Comparison of ENCODE assay signal across 1 cellular context in genomic region chr3:12875857-12876451, GRCh38.
TF ChIP-seq lines count a peak whose summit lies in the region.

No MANE protein-coding gene starts in this region.

TF ChIP-seq in K562, 482 proteins besides CTCF, POLR2A, EP300 and RAD21 (continued from another document):
- TF ChIP-seq AFF1 (IDR thresholded peaks at IDR 0.05; ENCODE audit: low read depth in 1 of 2, partially characterized antibody in 2 of 2), result no peak
- TF ChIP-seq ZNF444 (CRISPR knock-in tag; IDR thresholded peaks at IDR 0.05), result no peak
- no peak for TF ChIP-seq HIVEP1 (CRISPR knock-in tag; IDR thresholded peaks at IDR 0.05)
- no peak for TF ChIP-seq JUNB (CRISPR knock-in tag; conservative IDR thresholded peaks at IDR 0.05)
- peak in 1 of 2 experiments; percentile 70; a peak in 2 of 4 replicates for TF ChIP-seq MLLT1 (IDR thresholded peaks at IDR 0.05)
- peak in 1 of 2 experiments; percentile 53; a peak in 2 of 4 replicates for TF ChIP-seq RCOR1 (IDR thresholded peaks at IDR 0.05; ENCODE audit: borderline replicate concordance in 1 of 2, low read depth in 2 of 2, low read length in 2 of 2)
- no peak for TF ChIP-seq ARID3B (CRISPR knock-in tag; IDR thresholded peaks at IDR 0.05; ENCODE audit: borderline replicate concordance)
- no peak for TF ChIP-seq ZNF79 (CRISPR knock-in tag; IDR thresholded peaks at IDR 0.05; ENCODE audit: low read depth)
- no peak for TF ChIP-seq TRIM24 (IDR thresholded peaks at IDR 0.05)
- TF ChIP-seq MAZ (CRISPR knock-in tag; conservative IDR thresholded peaks at IDR 0.05 in 1 of 2, IDR thresholded peaks at IDR 0.05 in 1 of 2), result peak in 1 of 2 experiments; percentile 78
- peak; percentile 32; the same call in 1 of the 2 replicates for TF ChIP-seq PHF8 (IDR thresholded peaks at IDR 0.05; ENCODE audit: borderline replicate concordance, low read length)
- TF ChIP-seq ATF7 (IDR thresholded peaks at IDR 0.05), result peak; percentile 41; the same call in 1 of the 2 replicates
- peak; percentile 61 to 63 for TF ChIP-seq NRF1 (conservative IDR thresholded peaks at IDR 0.05 in 1 of 2, IDR thresholded peaks at IDR 0.05 in 1 of 2)
- no peak for TF ChIP-seq THAP7 (CRISPR knock-in tag; IDR thresholded peaks at IDR 0.05)
- peak; percentile 49 for TF ChIP-seq CCNT2 (IDR thresholded peaks at IDR 0.05; ENCODE audit: borderline replicate concordance, extremely low read depth, insufficient read length, low read depth, low read length)
- TF ChIP-seq HBP1 (CRISPR knock-in tag; IDR thresholded peaks at IDR 0.05), result no peak
- TF ChIP-seq E2F1 (CRISPR knock-in tag; IDR thresholded peaks at IDR 0.05), result no peak
- TF ChIP-seq BCLAF1 (IDR thresholded peaks at IDR 0.05; ENCODE audit: borderline replicate concordance in 1 of 2, control insufficient read depth in 1 of 2, low read depth in 2 of 2, low read length in 1 of 2), result no peak
- TF ChIP-seq ZNF282 (CRISPR knock-in tag; IDR thresholded peaks at IDR 0.05), result no peak
- TF ChIP-seq NCOA2 (IDR thresholded peaks at IDR 0.05; ENCODE audit: partially characterized antibody in 2 of 2), result no peak
- peak; percentile 47; the same call in 1 of the 2 replicates for TF ChIP-seq CBFB (CRISPR knock-in tag; IDR thresholded peaks at IDR 0.05)
- TF ChIP-seq YBX1 (IDR thresholded peaks at IDR 0.05), result no peak
- no peak for TF ChIP-seq TEAD2 (tag; IDR thresholded peaks at IDR 0.05)
- TF ChIP-seq MBD2 (IDR thresholded peaks at IDR 0.05; ENCODE audit: borderline replicate concordance, low read depth), result no peak
- no peak for TF ChIP-seq ZEB2 (IDR thresholded peaks at IDR 0.05)
- no peak for TF ChIP-seq STAG1 (CRISPR knock-in tag; IDR thresholded peaks at IDR 0.05; ENCODE audit: borderline replicate concordance)
- TF ChIP-seq CSDE1 (IDR thresholded peaks at IDR 0.05), result no peak
- TF ChIP-seq PURB (CRISPR knock-in tag; IDR thresholded peaks at IDR 0.05; ENCODE audit: low read depth), result no peak
- TF ChIP-seq FOXM1 (IDR thresholded peaks at IDR 0.05; ENCODE audit: low read depth), result no peak
- no peak for TF ChIP-seq FOXM1 (CRISPR knock-in tag; IDR thresholded peaks at IDR 0.05; ENCODE audit: low read depth)
- TF ChIP-seq SMARCC2 (IDR thresholded peaks at IDR 0.05; ENCODE audit: low read depth), result no peak
- TF ChIP-seq COPS2 (conservative IDR thresholded peaks at IDR 0.05), result no peak
- no peak for TF ChIP-seq ZNF398 (CRISPR knock-in tag; IDR thresholded peaks at IDR 0.05)
- TF ChIP-seq ZBTB26 (CRISPR knock-in tag; IDR thresholded peaks at IDR 0.05), result no peak
- TF ChIP-seq HES1 (IDR thresholded peaks at IDR 0.05; ENCODE audit: low read depth), result no peak
- TF ChIP-seq CEBPG (CRISPR knock-in tag; IDR thresholded peaks at IDR 0.05), result no peak
- TF ChIP-seq CEBPG (tag; conservative IDR thresholded peaks at IDR 0.05 in 1 of 2, IDR thresholded peaks at IDR 0.05 in 1 of 2), result no peak
- no peak for TF ChIP-seq SREBF1 (IDR thresholded peaks at IDR 0.05; ENCODE audit: borderline replicate concordance, low read depth, low read length)
- no peak for TF ChIP-seq SRSF3 (IDR thresholded peaks at IDR 0.05; ENCODE audit: insufficient read depth, low read length)
- no peak for TF ChIP-seq RBM15 (IDR thresholded peaks at IDR 0.05; ENCODE audit: insufficient read depth, low read length)
- TF ChIP-seq ZNF24 (IDR thresholded peaks at IDR 0.05), result no peak
- no peak for TF ChIP-seq KDM4B (IDR thresholded peaks at IDR 0.05; ENCODE audit: borderline replicate concordance in 2 of 2, low read depth in 1 of 2)
- TF ChIP-seq GABPB2 (CRISPR knock-in tag; conservative IDR thresholded peaks at IDR 0.05), result no peak
- no peak for TF ChIP-seq CBX2 (IDR thresholded peaks at IDR 0.05; ENCODE audit: insufficient read depth, low read length, poor library complexity, severe bottlenecking)
- no peak for TF ChIP-seq TFAM (CRISPR knock-in tag; conservative IDR thresholded peaks at IDR 0.05)
TF ChIP-seq in K562: peak in this region for 60.
